In the genomic region with DNA sequence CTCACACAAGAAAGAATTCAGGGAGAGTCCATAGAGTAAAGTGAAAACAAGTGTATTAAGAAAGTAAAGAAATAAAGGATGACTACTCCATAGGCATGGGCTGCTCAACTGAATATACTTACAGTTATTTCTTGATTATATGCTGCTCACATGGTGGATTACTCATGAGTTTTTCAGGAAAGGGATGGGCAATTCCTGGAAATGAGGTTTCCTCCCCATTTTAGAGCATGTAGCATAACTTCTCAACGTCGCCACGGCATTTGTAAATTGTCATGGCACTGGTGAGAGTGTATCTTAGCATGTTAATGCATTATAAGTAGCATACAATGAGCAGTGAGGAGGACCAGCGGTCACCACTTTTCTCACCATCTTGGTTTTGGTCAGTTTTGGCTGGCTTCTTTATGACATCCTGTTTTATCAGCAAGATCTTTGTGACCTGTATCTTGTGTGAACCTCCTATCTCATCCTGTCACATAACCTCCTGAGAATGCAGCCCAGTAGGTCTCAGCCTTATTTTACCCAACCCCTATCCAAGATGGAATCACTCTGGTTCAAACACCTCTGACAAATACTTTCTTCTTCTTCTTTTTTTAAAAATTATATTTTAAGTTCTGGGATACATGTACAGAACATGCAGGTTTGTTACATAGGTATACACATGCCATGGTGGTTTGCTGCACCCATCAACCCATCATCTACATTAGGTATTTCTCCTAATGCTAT, we compare ENCODE assay signal across 9 cellular contexts.
"Had no signal": no experiment of that assay in that cellular context is flagged by ENCODE, and none has a peak within 500 bp of the region (broad histone marks: within the 10 kb centered on the region; RNA-seq: fewer than 3 reads in every experiment).

No MANE protein-coding gene starts in this region.

- H3K4me3 Mint-ChIP-seq: GM23338, HFFc6, IgD-negative memory B cell had no signal

- H3K9me3 ChIP-seq: HAP-1 had no signal

- H3K36me3 ChIP-seq: HAP-1 had no signal

- H3K4me1 ChIP-seq: HAP-1 had no signal

- H3K4me2 ChIP-seq: GM23338 had no signal

- DNase-seq: HFFc6, KG1 had no signal

- H3K36me3 Mint-ChIP-seq: IgD-negative memory B cell had no signal

- FAIRE-seq: H1, H54, HepG2 had no signal

- H3K27ac Mint-ChIP-seq: GM23338, HFFc6, IgD-negative memory B cell had no signal

- ATAC-seq: GM23338, HCT116, HepG2 had no signal

- H3K4me3 ChIP-seq: GM23338, HAP-1 had no signal

- H2AFZ ChIP-seq: GM23338 had no signal

- H3K27me3 Mint-ChIP-seq: IgD-negative memory B cell had no signal
